9 cellular contexts compared by ENCODE assay signal in genomic region chr4:185031611-185032010, GRCh38. TPM values are rescaled to one million over a fixed set of nuclear protein-coding genes. Genes with fewer than 3 reads are reported as not detected.
"Had no signal": no experiment of that assay in that cellular context is flagged by ENCODE, and none has a peak within 500 bp of the region (broad histone marks: within the 10 kb centered on the region; RNA-seq: fewer than 3 reads in every experiment).

No MANE protein-coding gene starts in this region.

- H3K9me3 ChIP-seq: HAP-1 had no signal

- H3K4me1 ChIP-seq: HAP-1 had no signal

- H3K36me3 ChIP-seq: HAP-1 had no signal

- H2AFZ ChIP-seq: GM23248 had no signal

- DNase-seq: GM23248, GOT3, H7, H9, HCEC 1CT, HFFc6 had no signal

- H3K27ac ChIP-seq: GM23248 had no signal

- ATAC-seq: HCT116 had no signal

- H3K4me3 ChIP-seq: GM23248, HAP-1 had no signal

- H3K27ac Mint-ChIP-seq: H9, HFFc6 had no signal

- H3K4me3 Mint-ChIP-seq: H9, HFFc6 had no signal

- H3K4me1 Mint-ChIP-seq: H9 had no signal

- H3K9me3 Mint-ChIP-seq: H9, HFFc6 had no signal

RNA-seq across cellular contexts. Expression of gene HELT, which starts 13.3 kb away (rescaled TPM):
- total RNA-seq: GM23248, H4, H7, H9, HFFc6 had no signal
- polyA plus RNA-seq: GM23248 had no signal
